Comparison of ENCODE assay signal across 28 cellular contexts in genomic region chr11:112722876-112723275, GRCh38.
"Had no signal": no experiment of that assay in that cellular context is flagged by ENCODE, and none has a peak within 500 bp of the region (broad histone marks: within the 10 kb centered on the region; RNA-seq: fewer than 3 reads in every experiment).

No MANE protein-coding gene starts in this region.

- H3K27ac ChIP-seq: heart left ventricle, left lung, lower lobe of right lung, parathyroid adenoma, psoas muscle, skin epidermis, tibial nerve, uterus had no signal

- H3K4me1 ChIP-seq: heart left ventricle, left lung, lower lobe of right lung, parathyroid adenoma, psoas muscle, tibial nerve had no signal

- H3K4me3 ChIP-seq: heart left ventricle, left lung, lower lobe of right lung, psoas muscle, skin epidermis, tibial nerve, uterus had no signal

- H3K36me3 ChIP-seq: heart left ventricle, left lung, lower lobe of right lung, tibial nerve, uterus had no signal

- H3K4me3 Mint-ChIP-seq: immature natural killer cell; natural killer cell; nephron progenitor cell; stimulated activated naive B cell treated with anti-CD40 and anti-IgM and Interleukin-4, amounts not matched to agents 10 μg/mL and 1 μg/mL and 100 μg/mL, for 72 hours; stimulated activated naive CD8-positive, alpha-beta T cell treated with anti-CD3 and anti-CD28 coated beads, Interleukin-15, Interleukin-2, amounts not matched to agents 100 ng/mL and 50 ng/mL, for 24 hours; type B pancreatic cell had no signal

- H3K79me2 ChIP-seq: parathyroid adenoma had no signal

- DNase-seq: heart left ventricle; hypothalamus; immature natural killer cell; kidney; left colon; left lung; lower lobe of right lung; mammary epithelial cell; mesenchymal stem cell; naive B cell; natural killer cell; nephron progenitor cell; nucleus accumbens; psoas muscle; right cardiac atrium; stimulated activated CD4-positive, alpha-beta T cell treated with anti-CD3 and anti-CD28 coated beads, Interleukin-12 subunit alpha, Interleukin-12 subunit beta, amount 100 ng/mL, for 4 hours; stimulated activated CD4-positive, alpha-beta T cell treated with anti-CD3 and anti-CD28 coated beads, Interleukin-15, amount 100 ng/mL, for 24 hours; stimulated activated CD4-positive, alpha-beta T cell treated with anti-CD3 and anti-CD28 coated beads, Interleukin-2, amount 100 ng/mL, for 24 hours; stimulated activated CD4-positive, alpha-beta T cell treated with anti-CD3 and anti-CD28 coated beads, Interleukin-4, amount 100 ng/mL, for 1 hour; stimulated activated naive B cell treated with anti-CD40 and anti-IgM and Interleukin-4, amounts not matched to agents 10 μg/mL and 1 μg/mL and 100 μg/mL, for 72 hours; substantia nigra; uterus had no signal

- H2AFZ ChIP-seq: parathyroid adenoma had no signal

- H3K9me3 ChIP-seq: heart left ventricle, left lung, lower lobe of right lung, psoas muscle, tibial nerve, uterus had no signal

- H3K9ac ChIP-seq: parathyroid adenoma had no signal

- H3K9me3 Mint-ChIP-seq: natural killer cell, nephron progenitor cell had no signal

- H3K27ac Mint-ChIP-seq: immature natural killer cell; natural killer cell; nephron progenitor cell; stimulated activated naive B cell treated with anti-CD40 and anti-IgM and Interleukin-4, amounts not matched to agents 10 μg/mL and 1 μg/mL and 100 μg/mL, for 72 hours; stimulated activated naive CD8-positive, alpha-beta T cell treated with anti-CD3 and anti-CD28 coated beads, Interleukin-15, Interleukin-2, amounts not matched to agents 100 ng/mL and 50 ng/mL, for 24 hours; type B pancreatic cell had no signal

- ATAC-seq: heart left ventricle; left colon; left lung; lower lobe of right lung; natural killer cell; psoas muscle; right cardiac atrium; sciatic nerve; stimulated activated naive B cell treated with anti-CD40 and anti-IgM and Interleukin-4, amounts not matched to agents 10 μg/mL and 1 μg/mL and 100 μg/mL, for 72 hours had no signal

- H3K27me3 Mint-ChIP-seq: stimulated activated naive B cell treated with anti-CD40 and anti-IgM and Interleukin-4, amounts not matched to agents 10 μg/mL and 1 μg/mL and 100 μg/mL, for 72 hours had no signal

- H3K27me3 ChIP-seq: tibial nerve, uterus had no signal

- H3K4me1 Mint-ChIP-seq: immature natural killer cell; naive B cell; natural killer cell; stimulated activated naive B cell treated with anti-CD40 and anti-IgM and Interleukin-4, amounts not matched to agents 10 μg/mL and 1 μg/mL and 100 μg/mL, for 72 hours had no signal
